ENCODE assay signal across 1 cellular context in genomic region chr9:89923961-89924504, GRCh38.
TF ChIP-seq lines count a peak whose summit lies in the region.

No MANE protein-coding gene starts in this region.

TF ChIP-seq in H1, 55 proteins besides CTCF, POLR2A, EP300 and RAD21 (continued from another document):
- TF ChIP-seq CHD1 (IDR thresholded peaks at IDR 0.05; ENCODE audit: low read depth, low read length): no peak
- no peak for TF ChIP-seq SP1 (IDR thresholded peaks at IDR 0.05; ENCODE audit: low read depth, low read length)
TF ChIP-seq in H1: peak in this region for 0.
